ENCODE assay signal across 37 cellular contexts in the genomic region with DNA sequence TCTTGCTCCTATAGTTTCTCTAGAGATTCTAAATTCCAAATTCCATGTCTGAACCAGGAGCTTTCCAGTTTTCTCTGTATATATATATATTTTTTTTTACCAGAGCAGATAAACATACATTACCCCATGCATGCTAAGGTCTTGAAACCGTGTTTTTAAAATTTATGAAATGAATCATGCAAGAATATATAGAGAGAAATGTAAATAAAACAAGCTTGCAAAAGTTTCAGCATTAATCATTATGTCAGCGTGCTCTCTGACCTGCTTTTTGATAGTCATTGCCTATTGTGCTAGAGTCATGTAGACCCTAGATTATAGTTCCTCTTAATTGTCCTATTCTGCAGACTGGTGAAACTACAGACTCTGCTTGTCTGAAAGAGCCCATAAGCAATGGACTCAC. TPM values are rescaled to one million over a fixed set of nuclear protein-coding genes. Genes with fewer than 3 reads are reported as not detected.
"Had no signal": no experiment of that assay in that cellular context is flagged by ENCODE, and none has a peak within 500 bp of the region (broad histone marks: within the 10 kb centered on the region; RNA-seq: fewer than 3 reads in every experiment).

No MANE protein-coding gene starts in this region.

- H3K9ac ChIP-seq: KMS-11 had no signal

- H3K4me2 ChIP-seq: KMS-11 had no signal

- H3K27me3 ChIP-seq: MG63 had no signal

- H3K27ac ChIP-seq: KMS-11 had no signal

- H3K9me3 ChIP-seq: MG63 had no signal

- DNase-seq: Karpas-422, Kasumi-1, MG63, MM.1S, MV-4-11, NCI-H1048, NCI-H1092, NCI-H1092 treated with DMSO at 0.1 percent for 48 hours, NCI-H1105, NCI-H1105 treated with DMSO at 0.1 percent for 48 hours, NCI-H1417, NCI-H1417 treated with DMSO at 0.1 percent for 48 hours, NCI-H1436, NCI-H1436 treated with DMSO at 0.1 percent for 48 hours, NCI-H146, NCI-H1694, NCI-H1694 treated with DMSO at 0.1 percent for 48 hours, NCI-H187, NCI-H187 treated with DMSO at 0.1 percent for 48 hours, NCI-H1930, NCI-H2029, NCI-H2029 treated with DMSO at 0.1 percent for 48 hours, NCI-H2081, NCI-H2081 treated with DMSO at 0.1 percent for 48 hours, NCI-H2171, NCI-H2171 treated with DMSO at 0.1 percent for 48 hours, NCI-H2227 treated with DMSO at 0.1 percent for 48 hours, NCI-H226, NCI-H345, NCI-H446, NCI-H510A, NCI-H510A treated with DMSO at 0.1 percent for 48 hours, NCI-H524 had no signal

- H3K4me3 ChIP-seq: MG63 had no signal

- H3K36me3 ChIP-seq: MG63 had no signal

RNA-seq across cellular contexts. Expression of gene TRIM43, which starts 22.6 kb away (rescaled TPM):
- total RNA-seq: LHCN-M2, M059J, MCF 10A had no signal
